In genomic region chr10:1896153-1896552, GRCh38 we compare ENCODE assay signal across 1 cellular context.
A peak's percentile ranks its signal among the peaks of the same experiment; 100 is the strongest.
TF ChIP-seq lines count a peak whose summit lies in the region.

No MANE protein-coding gene starts in this region.

TF ChIP-seq in SK-N-SH, 30 proteins besides CTCF, POLR2A, EP300 and RAD21 (continued from another document):
- TF ChIP-seq GABPA (IDR thresholded peaks at IDR 0.05; ENCODE audit: low read depth) (no peak), YY1 (IDR thresholded peaks at IDR 0.05; ENCODE audit: low read depth) (no peak), JUND (IDR thresholded peaks at IDR 0.05) (no peak), TAF1 (IDR thresholded peaks at IDR 0.05; ENCODE audit: borderline replicate concordance, low read depth, low read length) (no peak), ELF1 (IDR thresholded peaks at IDR 0.05) (no peak), USF2 (IDR thresholded peaks at IDR 0.05; ENCODE audit: borderline replicate concordance, low read depth, low read length) (no peak), REST (IDR thresholded peaks at IDR 0.05; ENCODE audit: low read depth, low read length) (no peak), FOXM1 (IDR thresholded peaks at IDR 0.05; ENCODE audit: low read depth) (no peak), RFX5 (IDR thresholded peaks at IDR 0.05; ENCODE audit: low read length) (no peak), MEF2A (IDR thresholded peaks at IDR 0.05; ENCODE audit: borderline replicate concordance, low read depth) (no peak), MXI1 (IDR thresholded peaks at IDR 0.05; ENCODE audit: low read depth, low read length) (no peak), FOXJ3 (CRISPR knock-in tag; IDR thresholded peaks at IDR 0.05) (peak; percentile 68; the same call in 1 of the 2 replicates), RXRA (IDR thresholded peaks at IDR 0.05; ENCODE audit: borderline replicate concordance, low read depth) (no peak), TCF12 (IDR thresholded peaks at IDR 0.05) (0 out of 2 replicates have a peak, but pooled peaks have one; percentile 11), FOSL2 (IDR thresholded peaks at IDR 0.05; ENCODE audit: borderline replicate concordance, low read depth) (no peak)
